1 cellular context compared by ENCODE assay signal in the genomic region with DNA sequence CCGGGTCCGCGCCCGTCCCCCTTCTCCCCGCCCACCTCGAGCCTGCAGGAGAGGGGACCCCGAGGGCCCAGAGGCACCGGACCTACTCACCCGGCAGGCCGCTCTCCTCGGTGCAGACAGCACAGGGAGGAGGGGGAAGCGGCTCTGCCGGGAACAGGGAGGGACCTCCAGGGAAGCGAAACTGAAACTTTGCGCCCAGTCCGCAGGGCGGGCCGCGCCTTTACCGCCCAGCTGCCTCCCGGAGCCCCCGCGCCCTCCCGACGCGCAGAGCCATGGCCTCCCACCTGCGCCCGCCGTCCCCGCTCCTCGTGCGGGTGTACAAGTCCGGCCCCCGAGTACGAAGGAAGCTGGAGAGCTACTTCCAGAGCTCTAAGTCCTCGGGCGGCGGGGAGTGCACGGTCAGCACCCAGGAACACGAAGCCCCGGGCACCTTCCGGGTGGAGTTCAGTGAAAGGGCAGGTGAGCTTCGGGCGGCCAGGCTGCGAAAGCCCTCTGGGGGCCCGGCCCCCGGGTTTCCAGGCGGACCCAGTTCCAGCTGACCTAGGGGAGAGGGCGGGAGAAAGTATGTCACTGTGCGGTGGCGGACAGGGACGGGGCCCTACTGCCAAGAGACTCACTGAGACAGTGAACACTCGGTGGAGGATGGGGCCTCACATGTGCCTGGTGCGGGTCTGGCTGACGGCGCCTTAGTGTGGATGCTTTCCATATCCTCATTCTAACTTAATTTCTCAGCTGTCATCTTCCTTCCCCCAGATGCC.
A peak's percentile ranks its signal among the peaks of the same experiment; 100 is the strongest.
TF ChIP-seq lines count a peak whose summit lies in the region.

A gene (plus strand): TSS at position 184 of the 758 bp plus-strand sequence. CDS start 89 bp downstream, at position 273.
A gene (minus strand): TSS at position 146 of the 758 bp plus-strand sequence. CDS start 4,680 bp downstream, outside the sequence.

TF ChIP-seq in HepG2, 621 proteins besides CTCF, POLR2A, EP300 and RAD21 (continued from another document and continues in another):
- TF ChIP-seq, protein P1, sequence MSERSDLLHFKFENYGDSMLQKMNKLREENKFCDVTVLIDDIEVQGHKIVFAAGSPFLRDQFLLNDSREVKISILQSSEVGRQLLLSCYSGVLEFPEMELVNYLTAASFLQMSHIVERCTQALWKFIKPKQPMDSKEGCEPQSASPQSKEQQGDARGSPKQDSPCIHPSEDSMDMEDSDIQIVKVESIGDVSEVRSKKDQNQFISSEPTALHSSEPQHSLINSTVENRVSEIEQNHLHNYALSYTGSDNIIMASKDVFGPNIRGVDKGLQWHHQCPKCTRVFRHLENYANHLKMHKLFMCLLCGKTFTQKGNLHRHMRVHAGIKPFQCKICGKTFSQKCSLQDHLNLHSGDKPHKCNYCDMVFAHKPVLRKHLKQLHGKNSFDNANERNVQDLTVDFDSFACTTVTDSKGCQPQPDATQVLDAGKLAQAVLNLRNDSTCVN (CRISPR knock-in tag; IDR thresholded peaks at IDR 0.05; ENCODE audit: borderline replicate concordance) = peak; percentile 78; the same call in 1 of the 2 replicates
- TF ChIP-seq, protein P2, sequence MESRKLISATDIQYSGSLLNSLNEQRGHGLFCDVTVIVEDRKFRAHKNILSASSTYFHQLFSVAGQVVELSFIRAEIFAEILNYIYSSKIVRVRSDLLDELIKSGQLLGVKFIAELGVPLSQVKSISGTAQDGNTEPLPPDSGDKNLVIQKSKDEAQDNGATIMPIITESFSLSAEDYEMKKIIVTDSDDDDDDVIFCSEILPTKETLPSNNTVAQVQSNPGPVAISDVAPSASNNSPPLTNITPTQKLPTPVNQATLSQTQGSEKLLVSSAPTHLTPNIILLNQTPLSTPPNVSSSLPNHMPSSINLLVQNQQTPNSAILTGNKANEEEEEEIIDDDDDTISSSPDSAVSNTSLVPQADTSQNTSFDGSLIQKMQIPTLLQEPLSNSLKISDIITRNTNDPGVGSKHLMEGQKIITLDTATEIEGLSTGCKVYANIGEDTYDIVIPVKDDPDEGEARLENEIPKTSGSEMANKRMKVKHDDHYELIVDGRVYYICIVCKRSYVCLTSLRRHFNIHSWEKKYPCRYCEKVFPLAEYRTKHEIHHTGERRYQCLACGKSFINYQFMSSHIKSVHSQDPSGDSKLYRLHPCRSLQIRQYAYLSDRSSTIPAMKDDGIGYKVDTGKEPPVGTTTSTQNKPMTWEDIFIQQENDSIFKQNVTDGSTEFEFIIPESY (CRISPR knock-in tag; IDR thresholded peaks at IDR 0.05) = peak; percentile 22; the same call in 1 of the 2 replicates
- TF ChIP-seq, protein P3, sequence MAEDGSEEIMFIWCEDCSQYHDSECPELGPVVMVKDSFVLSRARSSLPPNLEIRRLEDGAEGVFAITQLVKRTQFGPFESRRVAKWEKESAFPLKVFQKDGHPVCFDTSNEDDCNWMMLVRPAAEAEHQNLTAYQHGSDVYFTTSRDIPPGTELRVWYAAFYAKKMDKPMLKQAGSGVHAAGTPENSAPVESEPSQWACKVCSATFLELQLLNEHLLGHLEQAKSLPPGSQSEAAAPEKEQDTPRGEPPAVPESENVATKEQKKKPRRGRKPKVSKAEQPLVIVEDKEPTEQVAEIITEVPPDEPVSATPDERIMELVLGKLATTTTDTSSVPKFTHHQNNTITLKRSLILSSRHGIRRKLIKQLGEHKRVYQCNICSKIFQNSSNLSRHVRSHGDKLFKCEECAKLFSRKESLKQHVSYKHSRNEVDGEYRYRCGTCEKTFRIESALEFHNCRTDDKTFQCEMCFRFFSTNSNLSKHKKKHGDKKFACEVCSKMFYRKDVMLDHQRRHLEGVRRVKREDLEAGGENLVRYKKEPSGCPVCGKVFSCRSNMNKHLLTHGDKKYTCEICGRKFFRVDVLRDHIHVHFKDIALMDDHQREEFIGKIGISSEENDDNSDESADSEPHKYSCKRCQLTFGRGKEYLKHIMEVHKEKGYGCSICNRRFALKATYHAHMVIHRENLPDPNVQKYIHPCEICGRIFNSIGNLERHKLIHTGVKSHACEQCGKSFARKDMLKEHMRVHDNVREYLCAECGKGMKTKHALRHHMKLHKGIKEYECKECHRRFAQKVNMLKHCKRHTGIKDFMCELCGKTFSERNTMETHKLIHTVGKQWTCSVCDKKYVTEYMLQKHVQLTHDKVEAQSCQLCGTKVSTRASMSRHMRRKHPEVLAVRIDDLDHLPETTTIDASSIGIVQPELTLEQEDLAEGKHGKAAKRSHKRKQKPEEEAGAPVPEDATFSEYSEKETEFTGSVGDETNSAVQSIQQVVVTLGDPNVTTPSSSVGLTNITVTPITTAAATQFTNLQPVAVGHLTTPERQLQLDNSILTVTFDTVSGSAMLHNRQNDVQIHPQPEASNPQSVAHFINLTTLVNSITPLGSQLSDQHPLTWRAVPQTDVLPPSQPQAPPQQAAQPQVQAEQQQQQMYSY (CRISPR knock-in tag; IDR thresholded peaks at IDR 0.05) = 0 out of 2 replicates have a peak, but pooled peaks have one; percentile 23
- TF ChIP-seq, protein P4, sequence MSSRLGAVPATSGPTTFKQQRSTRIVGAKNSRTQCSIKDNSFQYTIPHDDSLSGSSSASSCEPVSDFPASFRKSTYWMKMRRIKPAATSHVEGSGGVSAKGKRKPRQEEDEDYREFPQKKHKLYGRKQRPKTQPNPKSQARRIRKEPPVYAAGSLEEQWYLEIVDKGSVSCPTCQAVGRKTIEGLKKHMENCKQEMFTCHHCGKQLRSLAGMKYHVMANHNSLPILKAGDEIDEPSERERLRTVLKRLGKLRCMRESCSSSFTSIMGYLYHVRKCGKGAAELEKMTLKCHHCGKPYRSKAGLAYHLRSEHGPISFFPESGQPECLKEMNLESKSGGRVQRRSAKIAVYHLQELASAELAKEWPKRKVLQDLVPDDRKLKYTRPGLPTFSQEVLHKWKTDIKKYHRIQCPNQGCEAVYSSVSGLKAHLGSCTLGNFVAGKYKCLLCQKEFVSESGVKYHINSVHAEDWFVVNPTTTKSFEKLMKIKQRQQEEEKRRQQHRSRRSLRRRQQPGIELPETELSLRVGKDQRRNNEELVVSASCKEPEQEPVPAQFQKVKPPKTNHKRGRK (CRISPR knock-in tag; IDR thresholded peaks at IDR 0.05) = no peak
- TF ChIP-seq MLLT10 (CRISPR knock-in tag; IDR thresholded peaks at IDR 0.05) = no peak
- no peak for TF ChIP-seq ZNF773 (CRISPR knock-in tag; IDR thresholded peaks at IDR 0.05; ENCODE audit: borderline replicate concordance)
- TF ChIP-seq RFX5 (IDR thresholded peaks at IDR 0.05; ENCODE audit: low read depth, low read length) = no peak
- TF ChIP-seq, protein P5, sequence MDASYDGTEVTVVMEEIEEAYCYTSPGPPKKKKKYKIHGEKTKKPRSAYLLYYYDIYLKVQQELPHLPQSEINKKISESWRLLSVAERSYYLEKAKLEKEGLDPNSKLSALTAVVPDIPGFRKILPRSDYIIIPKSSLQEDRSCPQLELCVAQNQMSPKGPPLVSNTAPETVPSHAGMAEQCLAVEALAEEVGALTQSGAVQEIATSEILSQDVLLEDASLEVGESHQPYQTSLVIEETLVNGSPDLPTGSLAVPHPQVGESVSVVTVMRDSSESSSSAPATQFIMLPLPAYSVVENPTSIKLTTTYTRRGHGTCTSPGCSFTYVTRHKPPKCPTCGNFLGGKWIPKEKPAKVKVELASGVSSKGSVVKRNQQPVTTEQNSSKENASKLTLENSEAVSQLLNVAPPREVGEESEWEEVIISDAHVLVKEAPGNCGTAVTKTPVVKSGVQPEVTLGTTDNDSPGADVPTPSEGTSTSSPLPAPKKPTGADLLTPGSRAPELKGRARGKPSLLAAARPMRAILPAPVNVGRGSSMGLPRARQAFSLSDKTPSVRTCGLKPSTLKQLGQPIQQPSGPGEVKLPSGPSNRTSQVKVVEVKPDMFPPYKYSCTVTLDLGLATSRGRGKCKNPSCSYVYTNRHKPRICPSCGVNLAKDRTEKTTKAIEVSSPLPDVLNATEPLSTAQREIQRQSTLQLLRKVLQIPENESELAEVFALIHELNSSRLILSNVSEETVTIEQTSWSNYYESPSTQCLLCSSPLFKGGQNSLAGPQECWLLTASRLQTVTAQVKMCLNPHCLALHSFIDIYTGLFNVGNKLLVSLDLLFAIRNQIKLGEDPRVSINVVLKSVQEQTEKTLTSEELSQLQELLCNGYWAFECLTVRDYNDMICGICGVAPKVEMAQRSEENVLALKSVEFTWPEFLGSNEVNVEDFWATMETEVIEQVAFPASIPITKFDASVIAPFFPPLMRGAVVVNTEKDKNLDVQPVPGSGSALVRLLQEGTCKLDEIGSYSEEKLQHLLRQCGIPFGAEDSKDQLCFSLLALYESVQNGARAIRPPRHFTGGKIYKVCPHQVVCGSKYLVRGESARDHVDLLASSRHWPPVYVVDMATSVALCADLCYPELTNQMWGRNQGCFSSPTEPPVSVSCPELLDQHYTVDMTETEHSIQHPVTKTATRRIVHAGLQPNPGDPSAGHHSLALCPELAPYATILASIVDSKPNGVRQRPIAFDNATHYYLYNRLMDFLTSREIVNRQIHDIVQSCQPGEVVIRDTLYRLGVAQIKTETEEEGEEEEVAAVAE (CRISPR knock-in tag; IDR thresholded peaks at IDR 0.05; ENCODE audit: borderline replicate concordance) = no peak
- TF ChIP-seq, protein P6, sequence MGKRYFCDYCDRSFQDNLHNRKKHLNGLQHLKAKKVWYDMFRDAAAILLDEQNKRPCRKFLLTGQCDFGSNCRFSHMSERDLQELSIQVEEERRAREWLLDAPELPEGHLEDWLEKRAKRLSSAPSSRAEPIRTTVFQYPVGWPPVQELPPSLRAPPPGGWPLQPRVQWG (CRISPR knock-in tag; IDR thresholded peaks at IDR 0.05; ENCODE audit: borderline replicate concordance, low read depth) = no peak
- TF ChIP-seq HNRNPL (IDR thresholded peaks at IDR 0.05; ENCODE audit: low read depth, low read length) = peak; percentile 48; the same call in 1 of the 2 replicates
- no peak for TF ChIP-seq ZKSCAN1 (IDR thresholded peaks at IDR 0.05; ENCODE audit: low read length)
- no peak for TF ChIP-seq CCDC6 (CRISPR knock-in tag; IDR thresholded peaks at IDR 0.05)
- TF ChIP-seq FOSL1 (CRISPR knock-in tag; IDR thresholded peaks at IDR 0.05; ENCODE audit: borderline replicate concordance) = no peak
- no peak for TF ChIP-seq FOXJ3 (CRISPR knock-in tag; IDR thresholded peaks at IDR 0.05; ENCODE audit: borderline replicate concordance)
- TF ChIP-seq TRIM24 (CRISPR knock-in tag; IDR thresholded peaks at IDR 0.05) = no peak
- no peak for TF ChIP-seq NR2F2 (IDR thresholded peaks at IDR 0.05; ENCODE audit: borderline replicate concordance, low read depth)
- TF ChIP-seq ISX (CRISPR knock-in tag; conservative IDR thresholded peaks at IDR 0.05) = no peak
- peak; percentile 86 for TF ChIP-seq TBX2 (CRISPR knock-in tag; IDR thresholded peaks at IDR 0.05; ENCODE audit: borderline replicate concordance)
- 0 out of 2 replicates have a peak, but pooled peaks have one; percentile 71 for TF ChIP-seq ZNF20 (CRISPR knock-in tag; IDR thresholded peaks at IDR 0.05)
- TF ChIP-seq ZNF781 (CRISPR knock-in tag; IDR thresholded peaks at IDR 0.05; ENCODE audit: borderline replicate concordance, not compliant biosample characterization) = no peak
- 0 out of 2 replicates have a peak, but pooled peaks have one; percentile 52 for TF ChIP-seq ZC3H13 (CRISPR knock-in tag; IDR thresholded peaks at IDR 0.05)
- no peak for TF ChIP-seq WIZ (CRISPR knock-in tag; IDR thresholded peaks at IDR 0.05)
- TF ChIP-seq RFXAP (CRISPR knock-in tag; IDR thresholded peaks at IDR 0.05; ENCODE audit: borderline replicate concordance) = no peak
- no peak for TF ChIP-seq HDAC6 (IDR thresholded peaks at IDR 0.05; ENCODE audit: low read depth, low read length)
- TF ChIP-seq, protein P7, sequence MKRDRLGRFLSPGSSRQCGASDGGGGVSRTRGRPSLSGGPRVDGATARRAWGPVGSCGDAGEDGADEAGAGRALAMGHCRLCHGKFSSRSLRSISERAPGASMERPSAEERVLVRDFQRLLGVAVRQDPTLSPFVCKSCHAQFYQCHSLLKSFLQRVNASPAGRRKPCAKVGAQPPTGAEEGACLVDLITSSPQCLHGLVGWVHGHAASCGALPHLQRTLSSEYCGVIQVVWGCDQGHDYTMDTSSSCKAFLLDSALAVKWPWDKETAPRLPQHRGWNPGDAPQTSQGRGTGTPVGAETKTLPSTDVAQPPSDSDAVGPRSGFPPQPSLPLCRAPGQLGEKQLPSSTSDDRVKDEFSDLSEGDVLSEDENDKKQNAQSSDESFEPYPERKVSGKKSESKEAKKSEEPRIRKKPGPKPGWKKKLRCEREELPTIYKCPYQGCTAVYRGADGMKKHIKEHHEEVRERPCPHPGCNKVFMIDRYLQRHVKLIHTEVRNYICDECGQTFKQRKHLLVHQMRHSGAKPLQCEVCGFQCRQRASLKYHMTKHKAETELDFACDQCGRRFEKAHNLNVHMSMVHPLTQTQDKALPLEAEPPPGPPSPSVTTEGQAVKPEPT (CRISPR knock-in tag; IDR thresholded peaks at IDR 0.05; ENCODE audit: low read depth) = peak; percentile 84; the same call in 1 of the 2 replicates
- peak; percentile 87 for TF ChIP-seq ZFX (CRISPR knock-in tag; IDR thresholded peaks at IDR 0.05; ENCODE audit: low read depth)
- peak; percentile 91 for TF ChIP-seq ZNF543 (CRISPR knock-in tag; IDR thresholded peaks at IDR 0.05)
- TF ChIP-seq, protein P8, sequence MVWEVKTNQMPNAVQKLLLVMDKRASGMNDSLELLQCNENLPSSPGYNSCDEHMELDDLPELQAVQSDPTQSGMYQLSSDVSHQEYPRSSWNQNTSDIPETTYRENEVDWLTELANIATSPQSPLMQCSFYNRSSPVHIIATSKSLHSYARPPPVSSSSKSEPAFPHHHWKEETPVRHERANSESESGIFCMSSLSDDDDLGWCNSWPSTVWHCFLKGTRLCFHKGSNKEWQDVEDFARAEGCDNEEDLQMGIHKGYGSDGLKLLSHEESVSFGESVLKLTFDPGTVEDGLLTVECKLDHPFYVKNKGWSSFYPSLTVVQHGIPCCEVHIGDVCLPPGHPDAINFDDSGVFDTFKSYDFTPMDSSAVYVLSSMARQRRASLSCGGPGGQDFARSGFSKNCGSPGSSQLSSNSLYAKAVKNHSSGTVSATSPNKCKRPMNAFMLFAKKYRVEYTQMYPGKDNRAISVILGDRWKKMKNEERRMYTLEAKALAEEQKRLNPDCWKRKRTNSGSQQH (CRISPR knock-in tag; IDR thresholded peaks at IDR 0.05; ENCODE audit: low read depth) = no peak; the same call in 1 of the 2 replicates
- no peak for TF ChIP-seq ZBTB42 (CRISPR knock-in tag; IDR thresholded peaks at IDR 0.05)
- TF ChIP-seq PCBP2 (optimal IDR thresholded peaks at IDR 0.05; ENCODE audit: low read depth, low read length, poor library complexity, severe bottlenecking) = no peak
- TF ChIP-seq, protein P9, sequence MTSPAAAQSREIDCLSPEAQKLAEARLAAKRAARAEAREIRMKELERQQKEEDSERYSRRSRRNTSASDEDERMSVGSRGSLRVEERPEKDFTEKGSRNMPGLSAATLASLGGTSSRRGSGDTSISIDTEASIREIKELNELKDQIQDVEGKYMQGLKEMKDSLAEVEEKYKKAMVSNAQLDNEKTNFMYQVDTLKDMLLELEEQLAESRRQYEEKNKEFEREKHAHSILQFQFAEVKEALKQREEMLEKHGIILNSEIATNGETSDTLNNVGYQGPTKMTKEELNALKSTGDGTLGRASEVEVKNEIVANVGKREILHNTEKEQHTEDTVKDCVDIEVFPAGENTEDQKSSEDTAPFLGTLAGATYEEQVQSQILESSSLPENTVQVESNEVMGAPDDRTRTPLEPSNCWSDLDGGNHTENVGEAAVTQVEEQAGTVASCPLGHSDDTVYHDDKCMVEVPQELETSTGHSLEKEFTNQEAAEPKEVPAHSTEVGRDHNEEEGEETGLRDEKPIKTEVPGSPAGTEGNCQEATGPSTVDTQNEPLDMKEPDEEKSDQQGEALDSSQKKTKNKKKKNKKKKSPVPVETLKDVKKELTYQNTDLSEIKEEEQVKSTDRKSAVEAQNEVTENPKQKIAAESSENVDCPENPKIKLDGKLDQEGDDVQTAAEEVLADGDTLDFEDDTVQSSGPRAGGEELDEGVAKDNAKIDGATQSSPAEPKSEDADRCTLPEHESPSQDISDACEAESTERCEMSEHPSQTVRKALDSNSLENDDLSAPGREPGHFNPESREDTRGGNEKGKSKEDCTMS (CRISPR knock-in tag; conservative IDR thresholded peaks at IDR 0.05) = no peak
- 0 out of 2 replicates have a peak, but pooled peaks have one; percentile 65 for TF ChIP-seq KLF11 (CRISPR knock-in tag; IDR thresholded peaks at IDR 0.05)
- TF ChIP-seq ZSCAN22 (CRISPR knock-in tag; IDR thresholded peaks at IDR 0.05) = no peak
